In the genomic region with DNA sequence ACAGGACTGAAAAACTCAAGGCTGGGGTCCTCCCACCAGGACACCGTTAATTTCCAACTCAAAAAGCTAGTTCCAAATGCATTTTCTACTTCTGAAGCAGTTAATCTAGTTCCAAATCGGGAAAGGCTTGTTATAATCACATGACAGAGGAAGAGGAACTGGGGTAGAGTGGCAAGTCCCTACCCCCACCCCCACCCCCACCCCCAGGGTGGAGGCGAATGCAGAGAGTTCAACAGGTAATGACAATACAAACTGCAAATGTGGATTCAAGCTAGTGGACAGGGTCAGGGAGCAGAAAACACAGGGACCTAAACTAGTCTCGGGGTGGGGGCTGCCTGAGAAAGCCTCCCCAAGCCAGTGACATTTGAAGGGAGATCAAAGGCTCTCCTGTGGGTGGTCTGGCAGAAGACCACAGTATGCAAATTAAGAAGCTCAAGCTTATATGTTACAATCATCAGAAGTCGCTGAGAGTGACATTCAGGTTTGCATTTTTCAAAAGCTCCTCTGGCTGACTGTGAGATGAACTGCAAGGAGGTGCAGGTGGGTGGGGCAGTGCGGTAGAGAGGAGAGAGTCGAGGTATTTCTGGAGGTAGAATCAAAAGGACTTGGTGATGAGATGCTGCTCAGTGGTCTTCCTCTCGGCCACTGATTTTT, we compare ENCODE assay signal across 8 cellular contexts. TPM values are rescaled to one million over a fixed set of nuclear protein-coding genes. Genes with fewer than 3 reads are reported as not detected.
A peak's percentile ranks its signal among the peaks of the same experiment; 100 is the strongest.
DNase-seq lines count a peak whose midpoint lies in the region; ATAC-seq and TF ChIP-seq lines count a peak whose summit lies in the region.

No MANE protein-coding gene starts in this region.

- peak overlapping the region; percentile 91 for H3K27ac ChIP-seq in HUES64 (ENCODE audit: low read depth, low read length)
- H3K27ac ChIP-seq in spleen: peak overlapping the region; percentile 27 to 83 (median 76)

- H3K4me3 ChIP-seq in GM12865 (ENCODE audit: low read depth, low read length) (peak overlapping the region; percentile 54), HUES64 (ENCODE audit: low read length) (peak overlapping the region; percentile 47), spleen (peak overlapping the region in 5 of 8 donors; percentile 6 to 57 (median 17))

- H3K36me3 Mint-ChIP-seq in activated T-helper 1 cell treated with anti-CD3 and anti-CD28 coated beads, Interleukin-12 subunit alpha, Interleukin-12 subunit beta, Interleukin-2, Interleukin-4 antibody, amounts not matched to agents 30 ng/mL and 10 ng/mL and 1 ng/mL, durations not matched to agents 14 hours and 24 hours and 36 hours (ENCODE audit: low read depth): peaks cover 7% of the 10 kb centered on the region

- H3K4me1 ChIP-seq in HUES64 (ENCODE audit: insufficient read depth, low read length) (peaks cover 56% of the 10 kb centered on the region), spleen (peaks cover 56 to 100% (median 96%) of the 10 kb centered on the region in 6 donors)

- no peaks in the 10 kb centered on the region for H3K27me3 ChIP-seq in HUES64 (ENCODE audit: insufficient read depth, low read length)
- H3K27me3 ChIP-seq in spleen (replicated peaks in 1 of 7): no peaks in the 10 kb centered on the region

- TF ChIP-seq POLR2A in spleen (IDR thresholded peaks at IDR 0.05): no peak

- 9% methylated on average over 6 of the region's 8 CpGs for WGBS in HUES64
- WGBS in spleen, 5 donors: 18 to 34% (median 23%) methylated on average over 8 of the region's 8 CpGs

- TF ChIP-seq CTCF in GM12865 (IDR thresholded peaks at IDR 0.05; ENCODE audit: insufficient read depth, low read depth, low read length, missing control alignments) (no peak), spleen (IDR thresholded peaks at IDR 0.05 in 8 of 11, conservative IDR thresholded peaks at IDR 0.05 in 3 of 11) (peak in 4 of 11 experiments; percentile 11 to 32 (median 25))

- H3K9ac ChIP-seq in HUES64 (ENCODE audit: low read depth, low read length): peak overlapping the region; percentile 71

- H3K9me3 Mint-ChIP-seq in activated T-helper 1 cell treated with anti-CD3 and anti-CD28 coated beads, Interleukin-12 subunit alpha, Interleukin-12 subunit beta, Interleukin-2, Interleukin-4 antibody, amounts not matched to agents 30 ng/mL and 10 ng/mL and 1 ng/mL, durations not matched to agents 14 hours and 24 hours and 36 hours: no peaks in the 10 kb centered on the region

- H3K27ac Mint-ChIP-seq in activated T-helper 1 cell treated with anti-CD3 and anti-CD28 coated beads, Interleukin-12 subunit alpha, Interleukin-12 subunit beta, Interleukin-2, Interleukin-4 antibody, amounts not matched to agents 30 ng/mL and 10 ng/mL and 1 ng/mL, durations not matched to agents 14 hours and 24 hours and 36 hours: peak overlapping the region; percentile 86

- H3K4me1 Mint-ChIP-seq in activated T-helper 1 cell treated with anti-CD3 and anti-CD28 coated beads, Interleukin-12 subunit alpha, Interleukin-12 subunit beta, Interleukin-2, Interleukin-4 antibody, amounts not matched to agents 30 ng/mL and 10 ng/mL and 1 ng/mL, durations not matched to agents 14 hours and 24 hours and 36 hours (ENCODE audit: low read depth): peaks cover 85% of the 10 kb centered on the region

- no peaks in the 10 kb centered on the region for H3K27me3 Mint-ChIP-seq in activated T-helper 1 cell treated with anti-CD3 and anti-CD28 coated beads, Interleukin-12 subunit alpha, Interleukin-12 subunit beta, Interleukin-2, Interleukin-4 antibody, amounts not matched to agents 30 ng/mL and 10 ng/mL and 1 ng/mL, durations not matched to agents 14 hours and 24 hours and 36 hours (ENCODE audit: insufficient read depth)

- H3K9me3 ChIP-seq in HUES64 (ENCODE audit: insufficient read depth, low read depth, low read length) (no peaks in the 10 kb centered on the region), spleen (no peaks in the 10 kb centered on the region)

- H3K36me3 ChIP-seq in HUES64 (ENCODE audit: insufficient read depth, low read length) (no peaks in the 10 kb centered on the region), spleen (no peaks in the 10 kb centered on the region)

- intact Hi-C loops in activated T-helper 1 cell treated with anti-CD3 and anti-CD28 coated beads, Interleukin-12 subunit alpha, Interleukin-12 subunit beta, Interleukin-2, Interleukin-4 antibody, amounts not matched to agents 30 ng/mL and 10 ng/mL and 1 ng/mL, durations not matched to agents 14 hours and 24 hours and 36 hours (cut with micrococcal nuclease): loop anchor here (2.0 kb wide), 2 partner anchors 13 to 27 kb away; no protein-coding TSS in a partner anchor
- intact Hi-C loops in spleen (cut with DNase I; ENCODE audit: low total_unique reads) (no loop called here), left colon (cut with DNase I, micrococcal nuclease) (no loop called here)

- DNase-seq in GM12865 (ENCODE audit: low read depth) (peak; percentile 93), spleen (peak; percentile 83), left colon (no peak), T-helper 9 cell (no peak), DMS53 (lab: John Stamatoyannopoulos, UW) (no peak)
- DNase-seq in activated T-helper 1 cell treated with anti-CD3 and anti-CD28 coated beads, Interleukin-12 subunit alpha, Interleukin-12 subunit beta, Interleukin-2, Interleukin-4 antibody, amounts not matched to agents 30 ng/mL and 10 ng/mL and 1 ng/mL, durations not matched to agents 14 hours and 24 hours and 36 hours (ENCODE audit: low spot score): peak; percentile 30

- ATAC-seq in GM21360 (IDR thresholded peaks at IDR 0.05; ENCODE audit: unreplicated experiment): peak; percentile 43
- no peak for ATAC-seq in left colon

- H3K4me3 Mint-ChIP-seq in activated T-helper 1 cell treated with anti-CD3 and anti-CD28 coated beads, Interleukin-12 subunit alpha, Interleukin-12 subunit beta, Interleukin-2, Interleukin-4 antibody, amounts not matched to agents 30 ng/mL and 10 ng/mL and 1 ng/mL, durations not matched to agents 14 hours and 24 hours and 36 hours: peak overlapping the region; percentile 75

RNA-seq across cellular contexts. Expression of a gene that starts 56.4 kb away (rescaled TPM):
- polyA plus RNA-seq in HUES64 (2013, experiment 1 of 2): 15.7 TPM
- 11.3 TPM for polyA plus RNA-seq in HUES64 (2013, experiment 2 of 2)
- total RNA-seq in activated T-helper 1 cell treated with anti-CD3 and anti-CD28 coated beads, Interleukin-12 subunit alpha, Interleukin-12 subunit beta, Interleukin-2, Interleukin-4 antibody, amounts not matched to agents 30 ng/mL and 10 ng/mL and 1 ng/mL, durations not matched to agents 14 hours and 24 hours and 36 hours: 119 and 126 TPM in 2 replicates
- total RNA-seq in spleen (10 to 100 TPM; 12.4 to 32.5 (median 19.1) TPM), left colon (10 to 100 TPM; 10.7 to 14.0 TPM)
- 10 to 100 TPM; 18.5 to 21.2 (median 19.2) TPM for polyA plus RNA-seq in spleen

RNA-seq across cellular contexts. Expression of a gene that starts 59.8 kb away (rescaled TPM):
- polyA plus RNA-seq in HUES64 (2013, experiment 1 of 2): 58.3 TPM
- 53.7 TPM for polyA plus RNA-seq in HUES64 (2013, experiment 2 of 2)
- 172 and 183 TPM in 2 replicates for total RNA-seq in activated T-helper 1 cell treated with anti-CD3 and anti-CD28 coated beads, Interleukin-12 subunit alpha, Interleukin-12 subunit beta, Interleukin-2, Interleukin-4 antibody, amounts not matched to agents 30 ng/mL and 10 ng/mL and 1 ng/mL, durations not matched to agents 14 hours and 24 hours and 36 hours
- total RNA-seq in spleen (100 to 1,000 TPM; 180 to 352 (median 238) TPM), left colon (100 to 1,000 TPM; 112 to 117 TPM)
- 100 to 1,000 TPM in 1 of 3 donors, 10 to 100 TPM in 2; 66.8 to 117 (median 85.2) TPM for polyA plus RNA-seq in spleen

Comparison
In these comparisons a context has a peak if more than half of its experiments do, and no peak if none do; other contexts are left out.
1. DNase-seq: peak in GM12865 (single experiment), activated T-helper 1 cell treated with anti-CD3 and anti-CD28 coated beads, Interleukin-12 subunit alpha, Interleukin-12 subunit beta, Interleukin-2, Interleukin-4 antibody, amounts not matched to agents 30 ng/mL and 10 ng/mL and 1 ng/mL, durations not matched to agents 14 hours and 24 hours and 36 hours (single experiment) and spleen (single experiment); none in left colon (0 of 2), T-helper 9 cell (single experiment) and DMS53 (single experiment).
2. Peak in every context shown above with its lines, with median percentiles within 50 percentile points of each other: H3K4me3 ChIP-seq.